1 cellular context compared by ENCODE assay signal in genomic region chr3:136735103-136735502, GRCh38.
TF ChIP-seq lines count a peak whose summit lies in the region.

No MANE protein-coding gene starts in this region.

TF ChIP-seq in GM23338, 12 proteins besides CTCF, POLR2A, EP300 and RAD21:
- TF ChIP-seq CREB1 (CRISPR knock-in tag; IDR thresholded peaks at IDR 0.05; ENCODE audit: low read depth) (no peak), POLR2AphosphoS5 (IDR thresholded peaks at IDR 0.05; ENCODE audit: low read depth) (no peak), EZH2phosphoT487 (IDR thresholded peaks at IDR 0.05; ENCODE audit: unreplicated experiment) (no peak), JUNB (IDR thresholded peaks at IDR 0.05; ENCODE audit: unreplicated experiment) (no peak), NANOG (IDR thresholded peaks at IDR 0.05; ENCODE audit: borderline replicate concordance) (no peak), ETS1 (IDR thresholded peaks at IDR 0.05) (no peak), ZNF462 (CRISPR knock-in tag; IDR thresholded peaks at IDR 0.05) (no peak), REST (IDR thresholded peaks at IDR 0.05; ENCODE audit: unreplicated experiment) (no peak), ZNF114 (CRISPR knock-in tag; IDR thresholded peaks at IDR 0.05) (no peak), EZH2 (IDR thresholded peaks at IDR 0.05; ENCODE audit: low read depth, unreplicated experiment) (no peak), STAT1 (IDR thresholded peaks at IDR 0.05; ENCODE audit: unreplicated experiment) (no peak), ZNF331 (CRISPR knock-in tag; IDR thresholded peaks at IDR 0.05; ENCODE audit: low read depth) (no peak)
